ENCODE assay signal across 19 cellular contexts in genomic region chrX:134571831-134572230, GRCh38.
DNase-seq lines count a peak whose midpoint lies in the region; ATAC-seq, FAIRE-seq and TF ChIP-seq lines count a peak whose summit lies in the region.
"Had no signal": no experiment of that assay in that cellular context is flagged by ENCODE, and none has a peak within 500 bp of the region (broad histone marks: within the 10 kb centered on the region; RNA-seq: fewer than 3 reads in every experiment).

No MANE protein-coding gene starts in this region.

- no peak overlapping the region for H3K4me3 ChIP-seq in PC-9
- H3K4me3 ChIP-seq in neural progenitor cell: no peak overlapping the region
- H3K4me3 ChIP-seq: left lung, thoracic aorta had no signal

- no peaks in the 10 kb centered on the region for H3K9me3 ChIP-seq in PC-9 (ENCODE audit: insufficient read depth, low read depth)
- no peaks in the 10 kb centered on the region for H3K9me3 ChIP-seq in neural progenitor cell (ENCODE audit: low read depth)
- H3K9me3 ChIP-seq: left lung, thoracic aorta had no signal

- H3K27me3 Mint-ChIP-seq in neural progenitor cell (ENCODE audit: insufficient read depth, low read depth): peaks cover 9% of the 10 kb centered on the region
- H3K27me3 Mint-ChIP-seq in activated CD8-positive, alpha-beta T cell treated with anti-CD3 and anti-CD28 coated beads, Interleukin-2, amount 10 ng/mL, durations not matched to agents 7 days and 5 days (ENCODE audit: low read depth): no peaks in the 10 kb centered on the region
- peaks cover 5% of the 10 kb centered on the region for H3K27me3 Mint-ChIP-seq in activated naive CD8-positive, alpha-beta T cell treated with anti-CD3 and anti-CD28 coated beads, Interleukin-2, amount 50 U/mL, for 24 hours
- H3K27me3 Mint-ChIP-seq: activated naive CD8-positive, alpha-beta T cell treated with anti-CD3 and anti-CD28 coated beads for 36 hours; dendritic cell treated with granulocyte-macrophage colony-stimulating factor and Interleukin-4, amounts not matched to agents 40 ng/mL and 50 ng/mL, for 4 days had no signal

- no peaks in the 10 kb centered on the region; the same call in 1 of the 2 replicates for H3K9me2 ChIP-seq in PC-9 (ENCODE audit: insufficient read depth)

- peaks cover 26% of the 10 kb centered on the region for H3K4me1 Mint-ChIP-seq in neural progenitor cell
- H3K4me1 Mint-ChIP-seq in activated CD8-positive, alpha-beta T cell treated with anti-CD3 and anti-CD28 coated beads, Interleukin-2, amount 10 ng/mL, durations not matched to agents 7 days and 5 days (ENCODE audit: low read depth): peaks cover 2% of the 10 kb centered on the region
- H3K4me1 Mint-ChIP-seq in activated naive CD8-positive, alpha-beta T cell treated with anti-CD3 and anti-CD28 coated beads, Interleukin-2, amount 50 U/mL, for 24 hours: no peaks in the 10 kb centered on the region
- H3K4me1 Mint-ChIP-seq: activated naive CD8-positive, alpha-beta T cell treated with anti-CD3 and anti-CD28 coated beads for 36 hours had no signal

- FAIRE-seq in GM12891 (lab: Jason Lieb, UNC): peak; percentile 16
- peak; percentile 66 for FAIRE-seq in endometrium (lab: Jason Lieb, UNC)
- FAIRE-seq: bronchial epithelial cell had no signal

- TF ChIP-seq CTCF in PC-9 (conservative IDR thresholded peaks at IDR 0.05) (no peak), neural progenitor cell (IDR thresholded peaks at IDR 0.05) (no peak)

- H3F3A ChIP-seq in PC-9 (ENCODE audit: insufficient read depth, low read depth): peaks cover 36% of the 10 kb centered on the region
- no peaks in the 10 kb centered on the region for H3F3A ChIP-seq in neural progenitor cell (ENCODE audit: low read depth)

- peak overlapping the region; percentile 64; the same call in 1 of the 2 replicates for H3K4me2 ChIP-seq in PC-9
- peak overlapping the region; percentile 51 for H3K4me2 ChIP-seq in neural progenitor cell

- no peak overlapping the region for H3K9ac ChIP-seq in neural progenitor cell

- CTCF ChIA-PET in PC-9 (lab: Charles Lee): no interaction called here
- CTCF ChIA-PET in activated CD8-positive, alpha-beta T cell treated with anti-CD3 and anti-CD28 coated beads, Interleukin-2, amount 10 ng/mL, durations not matched to agents 7 days and 5 days (lab: Charles Lee): no interaction called here

- H3K9me3 Mint-ChIP-seq in neural progenitor cell: no peaks in the 10 kb centered on the region
- no peaks in the 10 kb centered on the region for H3K9me3 Mint-ChIP-seq in activated CD8-positive, alpha-beta T cell treated with anti-CD3 and anti-CD28 coated beads, Interleukin-2, amount 10 ng/mL, durations not matched to agents 7 days and 5 days (ENCODE audit: insufficient read depth)
- no peaks in the 10 kb centered on the region for H3K9me3 Mint-ChIP-seq in activated naive CD8-positive, alpha-beta T cell treated with anti-CD3 and anti-CD28 coated beads, Interleukin-2, amount 50 U/mL, for 24 hours
- H3K9me3 Mint-ChIP-seq: activated naive CD8-positive, alpha-beta T cell treated with anti-CD3 and anti-CD28 coated beads for 36 hours; activated T-helper 1 cell treated with anti-CD3 and anti-CD28 coated beads, Interleukin-12 subunit alpha, Interleukin-12 subunit beta, Interleukin-2, Interleukin-4 antibody, amounts not matched to agents 30 ng/mL and 10 ng/mL and 1 ng/mL, durations not matched to agents 14 hours and 24 hours and 36 hours; dendritic cell treated with granulocyte-macrophage colony-stimulating factor and Interleukin-4, amounts not matched to agents 40 ng/mL and 50 ng/mL, for 4 days had no signal

- peaks cover 62% of the 10 kb centered on the region for H3K4me1 ChIP-seq in PC-9 (replicated peaks; ENCODE audit: insufficient read depth)
- H3K4me1 ChIP-seq in neural progenitor cell: peaks cover 21% of the 10 kb centered on the region
- H3K4me1 ChIP-seq: left lung had no signal

- no peak for ATAC-seq in activated CD8-positive, alpha-beta T cell treated with anti-CD3 and anti-CD28 coated beads, Interleukin-2, amount 10 ng/mL, durations not matched to agents 7 days and 5 days
- ATAC-seq in HG02642 (IDR thresholded peaks at IDR 0.05; ENCODE audit: poor library complexity, unreplicated experiment): no peak
- no peak for ATAC-seq in activated naive CD8-positive, alpha-beta T cell treated with anti-CD3 and anti-CD28 coated beads, Interleukin-2, amount 50 U/mL, for 24 hours
- ATAC-seq: left lung, right cardiac atrium had no signal

- no peak for TF ChIP-seq POLR2A in GM12891 (IDR thresholded peaks at IDR 0.05; ENCODE audit: low read depth, low read length)

- H3K79me2 ChIP-seq in PC-9 (ENCODE audit: low read depth) (no peaks in the 10 kb centered on the region), neural progenitor cell (ENCODE audit: low read depth) (no peaks in the 10 kb centered on the region)

- H3K27me3 ChIP-seq in PC-9 (ENCODE audit: insufficient read depth, low read depth) (no peaks in the 10 kb centered on the region), neural progenitor cell (no peaks in the 10 kb centered on the region)
- H3K27me3 ChIP-seq: left lung had no signal

- intact Hi-C loops in PC-9 (cut with micrococcal nuclease; ENCODE audit: unreplicated experiment): no loop called here

- H2AFZ ChIP-seq in PC-9: 0 out of 2 replicates have a peak overlapping the region, but pooled peaks have one; percentile 18
- H2AFZ ChIP-seq in neural progenitor cell (replicated peaks): no peak overlapping the region

- POLR2A ChIA-PET in PC-9 (lab: Charles Lee; ENCODE audit: unreplicated experiment): interaction anchor here (0.6 kb wide), 1 partner anchor 98 kb away, joined by 6 read pairs; no protein-coding TSS in a partner anchor
- POLR2A ChIA-PET in activated CD8-positive, alpha-beta T cell treated with anti-CD3 and anti-CD28 coated beads, Interleukin-2, amount 10 ng/mL, durations not matched to agents 7 days and 5 days (lab: Charles Lee): no interaction called here

- H3K36me3 Mint-ChIP-seq in neural progenitor cell: no peaks in the 10 kb centered on the region
- no peaks in the 10 kb centered on the region for H3K36me3 Mint-ChIP-seq in activated CD8-positive, alpha-beta T cell treated with anti-CD3 and anti-CD28 coated beads, Interleukin-2, amount 10 ng/mL, durations not matched to agents 7 days and 5 days (ENCODE audit: low read depth)
- H3K36me3 Mint-ChIP-seq in activated naive CD8-positive, alpha-beta T cell treated with anti-CD3 and anti-CD28 coated beads, Interleukin-2, amount 50 U/mL, for 24 hours (ENCODE audit: low read depth): no peaks in the 10 kb centered on the region
- H3K36me3 Mint-ChIP-seq: activated naive CD8-positive, alpha-beta T cell treated with anti-CD3 and anti-CD28 coated beads for 36 hours had no signal

- no peaks in the 10 kb centered on the region for H4K20me1 ChIP-seq in PC-9 (ENCODE audit: insufficient read depth)
- H4K20me1 ChIP-seq in neural progenitor cell (ENCODE audit: low read depth): no peaks in the 10 kb centered on the region

- H3K36me3 ChIP-seq in PC-9 (ENCODE audit: low read depth) (no peaks in the 10 kb centered on the region), neural progenitor cell (no peaks in the 10 kb centered on the region)
- H3K36me3 ChIP-seq: left lung, thoracic aorta had no signal

- no peak overlapping the region for H3K4me3 Mint-ChIP-seq in neural progenitor cell
- no peak overlapping the region for H3K4me3 Mint-ChIP-seq in activated CD8-positive, alpha-beta T cell treated with anti-CD3 and anti-CD28 coated beads, Interleukin-2, amount 10 ng/mL, durations not matched to agents 7 days and 5 days
- H3K4me3 Mint-ChIP-seq in activated naive CD8-positive, alpha-beta T cell treated with anti-CD3 and anti-CD28 coated beads, Interleukin-2, amount 50 U/mL, for 24 hours: no peak overlapping the region
- H3K4me3 Mint-ChIP-seq: activated naive CD8-positive, alpha-beta T cell treated with anti-CD3 and anti-CD28 coated beads for 36 hours; activated T-helper 1 cell treated with anti-CD3 and anti-CD28 coated beads, Interleukin-12 subunit alpha, Interleukin-12 subunit beta, Interleukin-2, Interleukin-4 antibody, amounts not matched to agents 30 ng/mL and 10 ng/mL and 1 ng/mL, durations not matched to agents 14 hours and 24 hours and 36 hours; dendritic cell treated with granulocyte-macrophage colony-stimulating factor and Interleukin-4, amounts not matched to agents 40 ng/mL and 50 ng/mL, for 4 days had no signal

- no TSS peak for BruUV-seq in PC-9 (replicated peaks; lab: Mats Ljungman, UMichigan)

- no peak overlapping the region for H3K27ac Mint-ChIP-seq in neural progenitor cell
- no peak overlapping the region for H3K27ac Mint-ChIP-seq in activated CD8-positive, alpha-beta T cell treated with anti-CD3 and anti-CD28 coated beads, Interleukin-2, amount 10 ng/mL, durations not matched to agents 7 days and 5 days
- no peak overlapping the region for H3K27ac Mint-ChIP-seq in activated naive CD8-positive, alpha-beta T cell treated with anti-CD3 and anti-CD28 coated beads, Interleukin-2, amount 50 U/mL, for 24 hours
- H3K27ac Mint-ChIP-seq: activated naive CD8-positive, alpha-beta T cell treated with anti-CD3 and anti-CD28 coated beads for 36 hours; activated T-helper 1 cell treated with anti-CD3 and anti-CD28 coated beads, Interleukin-12 subunit alpha, Interleukin-12 subunit beta, Interleukin-2, Interleukin-4 antibody, amounts not matched to agents 30 ng/mL and 10 ng/mL and 1 ng/mL, durations not matched to agents 14 hours and 24 hours and 36 hours; dendritic cell treated with granulocyte-macrophage colony-stimulating factor and Interleukin-4, amounts not matched to agents 40 ng/mL and 50 ng/mL, for 4 days had no signal

- H3K27ac ChIP-seq in PC-9 (peak overlapping the region; percentile 58; the same call in 1 of the 2 replicates), neural progenitor cell (no peak overlapping the region)
- H3K27ac ChIP-seq: left lung, thoracic aorta had no signal

- no peak for DNase-seq in GM12891 (ENCODE audit: insufficient read length, low spot score)
- DNase-seq in PC-9: no peak
- DNase-seq in neural progenitor cell (ENCODE audit: low spot score): no peak
- DNase-seq in activated CD8-positive, alpha-beta T cell treated with anti-CD3 and anti-CD28 coated beads, Interleukin-2, amount 10 ng/mL, durations not matched to agents 7 days and 5 days: no peak
- no peak for DNase-seq in activated naive CD8-positive, alpha-beta T cell treated with anti-CD3 and anti-CD28 coated beads, Interleukin-2, amount 50 U/mL, for 24 hours
- no peak for DNase-seq in A172 (ENCODE audit: low spot score)
- DNase-seq: activated naive CD8-positive, alpha-beta T cell treated with anti-CD3 and anti-CD28 coated beads for 36 hours; erythroblast; left lung; NCI-H1694; NCI-H226; nucleus accumbens; right cardiac atrium had no signal

TF ChIP-seq in GM12891, 5 proteins besides CTCF, POLR2A, EP300 and RAD21:
- TF ChIP-seq TAF1 (IDR thresholded peaks at IDR 0.05; ENCODE audit: low read depth, low read length): no peak
- TF ChIP-seq POU2F2 (IDR thresholded peaks at IDR 0.05; ENCODE audit: low read depth, low read length): no peak
- no peak for TF ChIP-seq PAX5 (IDR thresholded peaks at IDR 0.05; ENCODE audit: insufficient read depth, low read length, severe bottlenecking)
- TF ChIP-seq POLR2AphosphoS5 (IDR thresholded peaks at IDR 0.05; ENCODE audit: low read depth, low read length): no peak
TF ChIP-seq in GM12891: peak in this region for 0.
